8 cellular contexts compared by ENCODE assay signal in genomic region chr3:32510075-32510724, GRCh38. TPM values are rescaled to one million over a fixed set of nuclear protein-coding genes. Genes with fewer than 3 reads are reported as not detected.
DNase-seq lines count a peak whose midpoint lies in the region; ATAC-seq and TF ChIP-seq lines count a peak whose summit lies in the region.

No MANE protein-coding gene starts in this region.

- H4K8ac ChIP-seq in mesenchymal stem cell (ENCODE audit: low read length) = no peak overlapping the region

- H4K91ac ChIP-seq in mesenchymal stem cell (ENCODE audit: low read length) = no peak overlapping the region

- no peak overlapping the region for H3K14ac ChIP-seq in mesenchymal stem cell (ENCODE audit: low read length in 2 of 2)

- ATAC-seq in GM18861 (IDR thresholded peaks at IDR 0.05; ENCODE audit: unreplicated experiment) = peak; percentile 71
- peak; percentile 85 for ATAC-seq in HG03159 (IDR thresholded peaks at IDR 0.05; ENCODE audit: unreplicated experiment)

- H3K27ac ChIP-seq in mesenchymal stem cell (ENCODE audit: low read length, poor library complexity, severe bottlenecking) = no peak overlapping the region

- no peaks in the 10 kb centered on the region for H3K9me3 ChIP-seq in mesenchymal stem cell (ENCODE audit: control insufficient read depth, low read length)

- peak; percentile 83 for TF ChIP-seq CTCF in AG10803 (conservative IDR thresholded peaks at IDR 0.05; ENCODE audit: low read length)

- no peak overlapping the region for H3K4me2 ChIP-seq in mesenchymal stem cell (ENCODE audit: low read length, poor library complexity, severe bottlenecking)

- no peaks in the 10 kb centered on the region for H3K4me1 ChIP-seq in mesenchymal stem cell (ENCODE audit: control insufficient read depth, insufficient read depth, low read depth, low read length)

- no peak overlapping the region for H3K9ac ChIP-seq in mesenchymal stem cell (ENCODE audit: low read length)

- H2AFZ ChIP-seq in mesenchymal stem cell (ENCODE audit: low read depth, low read length) = no peak overlapping the region

- DNase-seq in AG10803 (ENCODE audit: low read depth) = peak; percentile 71
- DNase-seq in NCI-H69 (lab: John Stamatoyannopoulos, UW) = peak; percentile 68
- DNase-seq in activated CD4-positive, alpha-beta T cell treated with anti-CD3 and anti-CD28 coated beads, Interleukin-2, amount 50 U/mL, for 48 hours = peak; percentile 57 to 68
- peak; percentile 27 for DNase-seq in effector CD8-positive, alpha-beta T cell (lab: John Stamatoyannopoulos, UW)
- DNase-seq in mesenchymal stem cell = peak; percentile 76
- peak; percentile 15 to 26 for DNase-seq in stimulated activated CD8-positive, alpha-beta memory T cell treated with anti-CD3 and anti-CD28 coated beads, Interleukin-4, amount 100 ng/mL, for 4 hours (ENCODE audit: low read depth in 2 of 2, low spot score in 1 of 2)

- 10% methylated on average over 2 of the region's 3 CpGs for whole genome bisulfite sequencing in mesenchymal stem cell

- no peak overlapping the region for H2BK120ac ChIP-seq in mesenchymal stem cell (ENCODE audit: low read depth, low read length)

- H3K4ac ChIP-seq in mesenchymal stem cell (ENCODE audit: low read depth in 1 of 2, low read length in 2 of 2) = no peak overlapping the region

- H3K18ac ChIP-seq in mesenchymal stem cell (ENCODE audit: low read depth in 1 of 2, low read length in 2 of 2) = no peak overlapping the region

- H2AK5ac ChIP-seq in mesenchymal stem cell (ENCODE audit: low read length, severe bottlenecking) = no peak overlapping the region

- H3K27me3 ChIP-seq in mesenchymal stem cell (ENCODE audit: control insufficient read depth in 1 of 2, insufficient read depth in 1 of 2, low read length in 2 of 2) = no peaks in the 10 kb centered on the region

- no peak overlapping the region for H3K4me3 ChIP-seq in AG10803 (ENCODE audit: low read length)
- H3K4me3 ChIP-seq in mesenchymal stem cell (ENCODE audit: insufficient read depth in 1 of 2, low read depth in 1 of 2, low read length in 2 of 2) = no peak overlapping the region

- H2BK15ac ChIP-seq in mesenchymal stem cell (ENCODE audit: low read depth, poor library complexity, severe bottlenecking) = no peak overlapping the region

- no peak overlapping the region for H2BK5ac ChIP-seq in mesenchymal stem cell (ENCODE audit: low read depth, low read length, poor library complexity, severe bottlenecking)

- H2BK12ac ChIP-seq in mesenchymal stem cell (ENCODE audit: low read length in 2 of 2) = no peak overlapping the region

- no peaks in the 10 kb centered on the region for H3K36me3 ChIP-seq in mesenchymal stem cell (ENCODE audit: control insufficient read depth in 1 of 2, insufficient read depth in 2 of 2, low read depth in 1 of 2, low read length in 2 of 2)

- H3K23ac ChIP-seq in mesenchymal stem cell (ENCODE audit: low read length in 2 of 2) = no peak overlapping the region

- no peaks in the 10 kb centered on the region for H3K79me1 ChIP-seq in mesenchymal stem cell (replicated peaks; ENCODE audit: low read length, poor library complexity, severe bottlenecking)

RNA-seq across cellular contexts. Expression of gene CMTM6, which starts 7.5 kb away (rescaled TPM):
- polyA plus RNA-seq in mesenchymal stem cell (2013, experiment 1 of 2) = 80.4 TPM
- 85.5 TPM for polyA plus RNA-seq in mesenchymal stem cell (2013, experiment 2 of 2)

Comparison
In these comparisons a context has a peak if more than half of its experiments do, and no peak if none do; other contexts are left out.
1. DNase-seq: peak in every context shown above with its lines; median percentile 76 in mesenchymal stem cell; 71 in AG10803; 68 in NCI-H69; 62 in activated CD4-positive, alpha-beta T cell treated with anti-CD3 and anti-CD28 coated beads, Interleukin-2, amount 50 U/mL, for 48 hours; 27 in effector CD8-positive, alpha-beta T cell; 20 in stimulated activated CD8-positive, alpha-beta memory T cell treated with anti-CD3 and anti-CD28 coated beads, Interleukin-4, amount 100 ng/mL, for 4 hours.